17 cellular contexts compared by ENCODE assay signal in the genomic region with DNA sequence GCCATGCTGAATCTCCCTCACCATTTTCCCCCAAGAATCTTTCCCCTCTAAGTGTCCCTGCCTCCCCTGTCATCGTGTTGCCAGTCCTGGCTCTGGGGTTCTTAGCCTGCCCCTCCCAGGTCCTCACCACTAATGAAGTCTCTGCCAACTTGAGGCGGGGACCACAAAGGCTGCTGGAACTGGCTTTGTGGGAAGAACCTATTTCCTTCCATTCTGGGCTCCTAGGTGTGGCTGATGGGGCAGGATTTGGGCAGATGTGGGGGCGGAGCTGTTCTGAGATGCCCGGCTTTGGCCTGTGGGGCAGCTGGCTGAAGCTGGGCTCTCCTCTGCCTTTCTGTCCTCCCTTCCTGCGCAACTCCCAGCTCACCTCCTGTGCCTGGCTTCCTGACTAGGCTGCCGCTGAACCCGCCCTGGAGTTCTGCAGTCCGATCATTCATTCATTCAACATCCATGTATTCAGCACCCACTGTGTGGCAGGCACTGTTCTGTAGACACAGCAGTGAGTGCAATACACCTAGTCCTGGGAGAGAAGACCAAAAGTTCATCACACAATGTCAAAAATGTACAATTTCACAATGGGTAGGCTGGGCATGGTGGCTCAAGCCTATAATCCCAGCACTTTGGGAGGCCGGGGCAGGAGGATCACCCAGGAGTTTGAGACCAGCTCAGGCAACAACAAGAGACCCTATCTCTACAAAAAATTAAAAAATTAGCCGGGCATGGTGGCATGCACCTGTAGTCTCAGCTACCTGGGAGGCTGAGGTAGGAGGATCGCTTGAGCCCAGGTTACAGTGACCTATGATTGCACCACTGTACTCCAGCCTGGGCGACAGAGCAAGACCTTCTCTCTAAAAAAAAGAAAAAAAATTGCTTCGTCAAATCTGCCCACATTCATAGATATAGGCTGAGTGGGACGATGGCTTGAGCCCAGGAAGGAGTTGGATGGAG. TPM values are rescaled to one million over a fixed set of nuclear protein-coding genes. Genes with fewer than 3 reads are reported as not detected.
A peak's percentile ranks its signal among the peaks of the same experiment; 100 is the strongest.
DNase-seq lines count a peak whose midpoint lies in the region; ATAC-seq and TF ChIP-seq lines count a peak whose summit lies in the region.
"Had no signal": no experiment of that assay in that cellular context is flagged by ENCODE, and none has a peak within 500 bp of the region (broad histone marks: within the 10 kb centered on the region; RNA-seq: fewer than 3 reads in every experiment).

No MANE protein-coding gene starts in this region.

- H3K27ac ChIP-seq in H9 (ENCODE audit: insufficient read length, low read depth, low read length) = no peak overlapping the region
- no peak overlapping the region for H3K27ac ChIP-seq in neural progenitor cell
- H3K27ac ChIP-seq: foreskin keratinocyte, pancreas had no signal

- no peak overlapping the region for H2BK15ac ChIP-seq in H9 (ENCODE audit: low read depth, low read length)

- no peak overlapping the region for H3K4me3 ChIP-seq in neural progenitor cell
- H3K4me3 ChIP-seq: pancreas had no signal

- DNase-seq in NCI-H2227 (lab: John Stamatoyannopoulos, UW; ENCODE audit: unreplicated experiment) (peak; percentile 20), NCI-H2227 treated with DMSO at 0.1 percent for 48 hours (lab: John Stamatoyannopoulos, UW) (no peak), H9 (peak; percentile 34), neural progenitor cell (ENCODE audit: low spot score) (no peak), SHP77 (lab: John Stamatoyannopoulos, UW) (no peak)
- DNase-seq in activated naive CD8-positive, alpha-beta T cell treated with anti-CD3 and anti-CD28 coated beads for 36 hours = no peak
- DNase-seq: activated CD4-positive, alpha-beta T cell treated with anti-CD3 and anti-CD28 coated beads, Interleukin-2, amount 50 U/mL, for 1 hour; amniotic stem cell; dorsolateral prefrontal cortex; EL; foreskin keratinocyte; NCI-H510A treated with DMSO at 0.1 percent for 48 hours; pancreas; SIG-M5 had no signal

- ATAC-seq in HG03139 (IDR thresholded peaks at IDR 0.05; ENCODE audit: unreplicated experiment) (no peak), HG03520 (IDR thresholded peaks at IDR 0.05; ENCODE audit: unreplicated experiment) (no peak)
- ATAC-seq: foreskin keratinocyte, left lobe of liver, pancreas had no signal

- WGBS in H9 (ENCODE audit: extremely low coverage, insufficient read length, low lambda C conversion rate) = no CpG with 5 or more reads among the region's 14 CpGs

- H3K4ac ChIP-seq in H9 (ENCODE audit: low read depth, low read length) = no peak overlapping the region

- H3K27ac Mint-ChIP-seq in H9 (no peak overlapping the region; a peak in 1 of 7 replicates), neural progenitor cell (peak overlapping the region; percentile 35)
- H3K27ac Mint-ChIP-seq in activated naive CD8-positive, alpha-beta T cell treated with anti-CD3 and anti-CD28 coated beads for 36 hours = no peak overlapping the region

- H3K9me3 ChIP-seq in H9 (ENCODE audit: control insufficient read depth, low read depth, low read length) (no peaks in the 10 kb centered on the region), neural progenitor cell (ENCODE audit: low read depth) (no peaks in the 10 kb centered on the region)
- H3K9me3 ChIP-seq: pancreas had no signal

- no peaks in the 10 kb centered on the region for H3K23me2 ChIP-seq in H9 (ENCODE audit: insufficient read length, low read depth, low read length, poor library complexity, severe bottlenecking)

- H3K23ac ChIP-seq in H9 (ENCODE audit: insufficient read length, low read depth, low read length) = no peak overlapping the region

- H3K14ac ChIP-seq in H9 (ENCODE audit: insufficient read depth, low read length) = no peak overlapping the region

- H3K9me3 Mint-ChIP-seq in H9 (no peaks in the 10 kb centered on the region; a peak in 1 of 5 replicates), neural progenitor cell (no peaks in the 10 kb centered on the region)
- H3K9me3 Mint-ChIP-seq in activated naive CD8-positive, alpha-beta T cell treated with anti-CD3 and anti-CD28 coated beads for 36 hours = no peaks in the 10 kb centered on the region

- no peak overlapping the region for H3T11ph ChIP-seq in H9 (ENCODE audit: low read length)

- H3K79me2 ChIP-seq in H9 (ENCODE audit: insufficient read depth, low read length) = peaks cover 8% of the 10 kb centered on the region; the same call in 1 of the 2 replicates
- H3K79me2 ChIP-seq in neural progenitor cell (ENCODE audit: low read depth) = peaks cover 29% of the 10 kb centered on the region

- H3K27me3 Mint-ChIP-seq in H9 (ENCODE audit: low read depth) (peaks cover 4% of the 10 kb centered on the region), neural progenitor cell (ENCODE audit: insufficient read depth, low read depth) (peaks cover 6% of the 10 kb centered on the region)
- no peaks in the 10 kb centered on the region for H3K27me3 Mint-ChIP-seq in activated naive CD8-positive, alpha-beta T cell treated with anti-CD3 and anti-CD28 coated beads for 36 hours

- H3K4me2 ChIP-seq in H9 (ENCODE audit: insufficient read depth, insufficient read length, low read length) = no peak overlapping the region
- no peak overlapping the region for H3K4me2 ChIP-seq in neural progenitor cell

- H2AFZ ChIP-seq in H9 (ENCODE audit: low read length) (no peak overlapping the region), neural progenitor cell (replicated peaks) (no peak overlapping the region)

- H4K91ac ChIP-seq in H9 (ENCODE audit: insufficient read length, low read depth, low read length) = no peak overlapping the region

- H2BK120ac ChIP-seq in H9 (ENCODE audit: low read depth, low read length, poor library complexity, severe bottlenecking) = no peak overlapping the region

- H3K36me3 Mint-ChIP-seq in H9 (ENCODE audit: insufficient read depth in 1 of 3, low read depth in 3 of 3) (peaks cover 0 to 3% (median 0%) of the 10 kb centered on the region in 3 experiments; a peak in 1 of 7 replicates), neural progenitor cell (no peaks in the 10 kb centered on the region)
- H3K36me3 Mint-ChIP-seq in activated naive CD8-positive, alpha-beta T cell treated with anti-CD3 and anti-CD28 coated beads for 36 hours = peaks cover 4% of the 10 kb centered on the region

- peaks cover 4% of the 10 kb centered on the region for H4K20me1 ChIP-seq in H9 (ENCODE audit: control insufficient read depth, insufficient read depth, insufficient read length)
- H4K20me1 ChIP-seq in neural progenitor cell (ENCODE audit: low read depth) = peaks cover 25% of the 10 kb centered on the region

- no peak overlapping the region for H3K18ac ChIP-seq in H9 (ENCODE audit: insufficient read length, low read depth, low read length)

- peaks cover 6% of the 10 kb centered on the region; the same call in 1 of the 2 replicates for H3K4me1 ChIP-seq in H9 (ENCODE audit: insufficient read depth, low read length)
- peaks cover 27% of the 10 kb centered on the region for H3K4me1 ChIP-seq in neural progenitor cell
- H3K4me1 ChIP-seq: foreskin keratinocyte had no signal

- H2BK12ac ChIP-seq in H9 (ENCODE audit: insufficient read length, low read depth, low read length) = no peak overlapping the region

- no peak overlapping the region for H4K5ac ChIP-seq in H9 (ENCODE audit: insufficient read length, low read depth, low read length)

- H3K27me3 ChIP-seq in H9 (ENCODE audit: insufficient read depth, low read length) (no peaks in the 10 kb centered on the region), neural progenitor cell (no peaks in the 10 kb centered on the region)
- H3K27me3 ChIP-seq: dorsolateral prefrontal cortex, pancreas had no signal

- H3K79me1 ChIP-seq in H9 (ENCODE audit: insufficient read depth, low read depth, low read length, poor library complexity, severe bottlenecking) = peaks cover 5% of the 10 kb centered on the region

- H2BK20ac ChIP-seq in H9 (ENCODE audit: low read depth, low read length, poor library complexity, severe bottlenecking) = no peak overlapping the region

- H3K9ac ChIP-seq in H9 (ENCODE audit: extremely low read depth, insufficient read length, low read length) = no peak overlapping the region
- no peak overlapping the region for H3K9ac ChIP-seq in neural progenitor cell

- no peak overlapping the region for H4K8ac ChIP-seq in H9 (replicated peaks; ENCODE audit: insufficient read length, low read depth, low read length)

- H3K36me3 ChIP-seq in neural progenitor cell = no peaks in the 10 kb centered on the region
- H3K36me3 ChIP-seq: pancreas had no signal

- peak overlapping the region in 1 of 2 experiments; percentile 72; a peak in 3 of 5 replicates for H3K4me3 Mint-ChIP-seq in H9
- H3K4me3 Mint-ChIP-seq in activated naive CD8-positive, alpha-beta T cell treated with anti-CD3 and anti-CD28 coated beads for 36 hours = peak overlapping the region; percentile 50
- H3K4me3 Mint-ChIP-seq in neural progenitor cell = peak overlapping the region; percentile 81

- H2BK5ac ChIP-seq in H9 (ENCODE audit: insufficient read length, low read length) = no peak overlapping the region

- H3F3A ChIP-seq in neural progenitor cell (ENCODE audit: low read depth) = peaks cover 30% of the 10 kb centered on the region

- H2AK5ac ChIP-seq in H9 (ENCODE audit: insufficient read length, low read length) = no peak overlapping the region

- H3K4me1 Mint-ChIP-seq in H9 = peaks cover 34 to 45% of the 10 kb centered on the region in 2 experiments
- H3K4me1 Mint-ChIP-seq in activated naive CD8-positive, alpha-beta T cell treated with anti-CD3 and anti-CD28 coated beads for 36 hours = peaks cover 53% of the 10 kb centered on the region
- H3K4me1 Mint-ChIP-seq in neural progenitor cell = peaks cover 40% of the 10 kb centered on the region

- TF ChIP-seq CTCF in H9 (conservative IDR thresholded peaks at IDR 0.05) (no peak), neural progenitor cell (IDR thresholded peaks at IDR 0.05) (no peak)

- no peak overlapping the region for H3K56ac ChIP-seq in H9 (ENCODE audit: insufficient read length, low read depth, low read length)

RNA-seq across cellular contexts. Expression of a gene that starts 1.9 kb away (rescaled TPM):
- total RNA-seq in H9 (2021) (43.9 and 44.2 TPM in 2 replicates), neural progenitor cell (ENCODE audit: low replicate concordance) (48.7 and 84.2 TPM in 2 replicates)
- 10 to 100 TPM; 10.3 to 11.2 TPM for total RNA-seq in activated naive CD8-positive, alpha-beta T cell treated with anti-CD3 and anti-CD28 coated beads for 36 hours

Comparison
In these comparisons a context has a peak if more than half of its experiments do, and no peak if none do; other contexts are left out.
1. DNase-seq: peak in NCI-H2227 (single experiment) and H9 (single experiment); none in NCI-H2227 treated with DMSO at 0.1 percent for 48 hours (single experiment), activated naive CD8-positive, alpha-beta T cell treated with anti-CD3 and anti-CD28 coated beads for 36 hours (single experiment), neural progenitor cell (single experiment) and SHP77 (0 of 2).